Comparison of ENCODE assay signal across 18 cellular contexts in the genomic region with DNA sequence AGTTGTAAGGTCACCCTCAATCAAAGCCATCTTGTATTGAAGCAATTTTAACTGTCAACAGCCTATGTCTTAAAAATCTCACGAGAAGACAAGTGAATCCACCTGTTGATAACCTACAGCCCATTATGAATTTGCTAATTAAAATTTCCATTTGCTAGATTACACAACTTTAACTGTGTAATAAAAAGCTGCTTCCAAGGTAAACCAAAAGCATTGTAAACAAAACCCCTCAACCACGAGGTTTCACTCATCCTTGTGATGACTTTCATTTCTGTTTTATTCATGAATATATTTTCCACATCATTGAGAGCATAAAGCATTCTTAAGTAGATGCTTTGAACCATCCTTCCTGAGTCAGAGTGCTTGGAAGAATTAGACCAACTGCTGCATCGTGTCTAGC.
DNase-seq lines count a peak whose midpoint lies in the region; ATAC-seq and TF ChIP-seq lines count a peak whose summit lies in the region.
"Had no signal": no experiment of that assay in that cellular context is flagged by ENCODE, and none has a peak within 500 bp of the region (broad histone marks: within the 10 kb centered on the region; RNA-seq: fewer than 3 reads in every experiment).

No MANE protein-coding gene starts in this region.

- peak; percentile 54 for ATAC-seq in GM18505 (IDR thresholded peaks at IDR 0.05; ENCODE audit: unreplicated experiment)
- ATAC-seq in sciatic nerve: no peak
- no peak for ATAC-seq in GM18520 (IDR thresholded peaks at IDR 0.05; ENCODE audit: unreplicated experiment)
- ATAC-seq: K562; naive thymus-derived CD4-positive, alpha-beta T cell had no signal

- H3K4me3 ChIP-seq in OCI-LY3 (ENCODE audit: low read length) (no peak overlapping the region), neural progenitor cell (no peak overlapping the region)
- H3K4me3 ChIP-seq: K562 had no signal

- no peak overlapping the region for H2AFZ ChIP-seq in OCI-LY3 (ENCODE audit: low read depth, low read length)
- H2AFZ ChIP-seq in neural progenitor cell (replicated peaks): no peak overlapping the region

- no peaks in the 10 kb centered on the region for H3K9me3 ChIP-seq in OCI-LY3 (ENCODE audit: insufficient read depth, low read length)
- no peaks in the 10 kb centered on the region for H3K9me3 ChIP-seq in neural progenitor cell (ENCODE audit: low read depth)

- no peaks in the 10 kb centered on the region for H3K36me3 ChIP-seq in OCI-LY3 (replicated peaks; ENCODE audit: low read depth, low read length)
- no peaks in the 10 kb centered on the region for H3K36me3 ChIP-seq in neural progenitor cell

- H3K27ac Mint-ChIP-seq in neural progenitor cell (no peak overlapping the region), mesothelial cell of epicardium (no peak overlapping the region)
- H3K27ac Mint-ChIP-seq: naive thymus-derived CD4-positive, alpha-beta T cell had no signal

- CTCF ChIA-PET in HEK293T (lab: Yijun Ruan, JAX): interaction anchor here (0.8 kb wide), 1 partner anchor 286 kb away, joined by 3 read pairs; no protein-coding TSS in a partner anchor

- H3K4me1 ChIP-seq in OCI-LY3 (ENCODE audit: low read length) (peaks cover 52% of the 10 kb centered on the region), neural progenitor cell (peaks cover 54% of the 10 kb centered on the region)

- H3K9me3 Mint-ChIP-seq in neural progenitor cell: peaks cover 2% of the 10 kb centered on the region
- no peaks in the 10 kb centered on the region for H3K9me3 Mint-ChIP-seq in mesothelial cell of epicardium

- H3K4me2 ChIP-seq in OCI-LY3 (ENCODE audit: low read length) (peak overlapping the region; percentile 53), neural progenitor cell (peak overlapping the region; percentile 60)

- TF ChIP-seq POLR2A in GM18505 (IDR thresholded peaks at IDR 0.05; ENCODE audit: borderline replicate concordance, extremely low read depth, insufficient read depth, insufficient read length): no peak

- H3K27me3 Mint-ChIP-seq in neural progenitor cell (ENCODE audit: insufficient read depth, low read depth): peaks cover 6% of the 10 kb centered on the region
- peaks cover 41% of the 10 kb centered on the region for H3K27me3 Mint-ChIP-seq in mesothelial cell of epicardium (ENCODE audit: low read depth)

- intact Hi-C loops in sciatic nerve (cut with DNase I): no loop called here

- POLR2A ChIA-PET in HEK293T (lab: Yijun Ruan, JAX): no interaction called here

- H3F3A ChIP-seq in neural progenitor cell (ENCODE audit: low read depth): peaks cover 32% of the 10 kb centered on the region

- H3K4me3 Mint-ChIP-seq in neural progenitor cell (no peak overlapping the region), mesothelial cell of epicardium (no peak overlapping the region)
- H3K4me3 Mint-ChIP-seq: central memory CD8-positive, alpha-beta T cell; naive thymus-derived CD4-positive, alpha-beta T cell had no signal

- TF ChIP-seq CTCF in OCI-LY3 (IDR thresholded peaks at IDR 0.05; ENCODE audit: low read depth, low read length) (no peak), neural progenitor cell (IDR thresholded peaks at IDR 0.05) (no peak), mesothelial cell of epicardium (IDR thresholded peaks at IDR 0.05; ENCODE audit: unreplicated experiment) (no peak)

- H3K4me1 Mint-ChIP-seq in neural progenitor cell: peaks cover 62% of the 10 kb centered on the region
- H3K4me1 Mint-ChIP-seq in mesothelial cell of epicardium: peaks cover 52% of the 10 kb centered on the region
- H3K4me1 Mint-ChIP-seq: central memory CD8-positive, alpha-beta T cell; naive thymus-derived CD4-positive, alpha-beta T cell had no signal

- H3K27ac ChIP-seq in OCI-LY3 (ENCODE audit: low read length): no peak overlapping the region
- no peak overlapping the region for H3K27ac ChIP-seq in neural progenitor cell

- H3K79me2 ChIP-seq in OCI-LY3 (ENCODE audit: low read length): no peaks in the 10 kb centered on the region
- H3K79me2 ChIP-seq in neural progenitor cell (ENCODE audit: low read depth): no peaks in the 10 kb centered on the region

- H3K27me3 ChIP-seq in OCI-LY3 (ENCODE audit: low read depth, low read length) (peaks cover 97% of the 10 kb centered on the region), neural progenitor cell (no peaks in the 10 kb centered on the region)

- no peak for DNase-seq in HEK293T (ENCODE audit: extremely low spot score)
- DNase-seq in neural progenitor cell (ENCODE audit: low spot score): no peak
- DNase-seq in sciatic nerve (ENCODE audit: low spot score): no peak
- no peak for DNase-seq in activated gamma-delta T cell treated with Interleukin-2 at 50 U/mL for 16 hours
- no peak for DNase-seq in mesothelial cell of epicardium (ENCODE audit: low spot score in 2 of 2, unreplicated experiment in 2 of 2)
- DNase-seq: activated CD4-positive, alpha-beta T cell treated with anti-CD3 and anti-CD28 coated beads for 48 hours; GF-D8; head of caudate nucleus; naive thymus-derived CD4-positive, alpha-beta T cell; NCI-H1092 treated with DMSO at 0.1 percent for 48 hours; NCI-H2081 treated with DMSO at 0.1 percent for 48 hours; NCI-H510A; stimulated activated CD8-positive, alpha-beta memory T cell treated with anti-CD3 and anti-CD28 coated beads, Interleukin-4, amount 100 ng/mL, for 48 hours had no signal

- H4K20me1 ChIP-seq in OCI-LY3 (ENCODE audit: insufficient read depth, low read length) (peaks cover 86% of the 10 kb centered on the region), neural progenitor cell (ENCODE audit: low read depth) (no peaks in the 10 kb centered on the region)

- H3K9ac ChIP-seq in OCI-LY3 (ENCODE audit: low read length): no peak overlapping the region
- no peak overlapping the region for H3K9ac ChIP-seq in neural progenitor cell

- H3K36me3 Mint-ChIP-seq in neural progenitor cell (no peaks in the 10 kb centered on the region), mesothelial cell of epicardium (no peaks in the 10 kb centered on the region)
- H3K36me3 Mint-ChIP-seq: naive thymus-derived CD4-positive, alpha-beta T cell had no signal

TF ChIP-seq in HEK293T, 16 proteins besides CTCF, POLR2A, EP300 and RAD21:
- TF ChIP-seq LEF1 (IDR thresholded peaks at IDR 0.05; ENCODE audit: borderline replicate concordance) (no peak), FOXK2 (IDR thresholded peaks at IDR 0.05) (no peak), SUZ12 (IDR thresholded peaks at IDR 0.05) (no peak), ARNT (IDR thresholded peaks at IDR 0.05) (no peak)
- TF ChIP-seq, protein P1, sequence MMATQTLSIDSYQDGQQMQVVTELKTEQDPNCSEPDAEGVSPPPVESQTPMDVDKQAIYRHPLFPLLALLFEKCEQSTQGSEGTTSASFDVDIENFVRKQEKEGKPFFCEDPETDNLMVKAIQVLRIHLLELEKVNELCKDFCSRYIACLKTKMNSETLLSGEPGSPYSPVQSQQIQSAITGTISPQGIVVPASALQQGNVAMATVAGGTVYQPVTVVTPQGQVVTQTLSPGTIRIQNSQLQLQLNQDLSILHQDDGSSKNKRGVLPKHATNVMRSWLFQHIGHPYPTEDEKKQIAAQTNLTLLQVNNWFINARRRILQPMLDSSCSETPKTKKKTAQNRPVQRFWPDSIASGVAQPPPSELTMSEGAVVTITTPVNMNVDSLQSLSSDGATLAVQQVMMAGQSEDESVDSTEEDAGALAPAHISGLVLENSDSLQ (IDR thresholded peaks at IDR 0.05): 0 out of 2 replicates have a peak, but pooled peaks have one; percentile 12
